ENCODE assay signal across 9 cellular contexts in genomic region chr10:15253951-15254807, GRCh38.
DNase-seq lines count a peak whose midpoint lies in the region; ATAC-seq, FAIRE-seq and TF ChIP-seq lines count a peak whose summit lies in the region.
"Had no signal": no experiment of that assay in that cellular context is flagged by ENCODE, and none has a peak within 500 bp of the region (broad histone marks: within the 10 kb centered on the region; RNA-seq: fewer than 3 reads in every experiment).

No MANE protein-coding gene starts in this region.

- WGBS in pancreas, 2 donors: 9 to 16% methylated on average over 16 of the region's 16 CpGs

- H3K4me3 ChIP-seq in HUES48 (ENCODE audit: low read depth, low read length) (0 out of 2 replicates have a peak overlapping the region, but pooled peaks have one; percentile 8), dorsolateral prefrontal cortex (peak overlapping the region; percentile 4 to 75 (median 52)), pancreas (peak overlapping the region in 3 of 4 donors; percentile 5 to 45 (median 29))

- no peak overlapping the region for H3K9ac ChIP-seq in HUES48 (ENCODE audit: low read depth, low read length)

- H3K27ac ChIP-seq in HUES48 (ENCODE audit: low read depth, low read length) (peak overlapping the region; percentile 61), dorsolateral prefrontal cortex (peak overlapping the region; percentile 2 to 95 (median 88)), pancreas (peak overlapping the region; percentile 7 to 90 (median 56)), RWPE1 (no peak overlapping the region)

- intact Hi-C loops in dorsolateral prefrontal cortex (cut with DNase I) (loop anchor here (2.0 to 5.0 kb wide), 4 partner anchors 42 to 117 kb away; partner anchors contain the start of genes FAM171A1 (in 1 of the 2) and NMT2 (in 1 of the 2)), pancreas (cut with DNase I) (loop anchor here in 1 of 3 donors (10.0 kb wide), 1 partner anchor 121 kb away; the partner anchor contains the start of gene FAM171A1)

- CTCF ChIA-PET in RWPE1 (lab: Yijun Ruan, JAX): interaction anchor here (0.6 to 0.7 kb wide), 3 partner anchors 11 to 123 kb away, joined by 3 to 6 read pairs (median 3); no protein-coding TSS in a partner anchor

- TF ChIP-seq CTCF in dorsolateral prefrontal cortex (IDR thresholded peaks at IDR 0.05 in 54 of 56, conservative IDR thresholded peaks at IDR 0.05 in 2 of 56; ENCODE audit: low read depth in 1 of 56, partially characterized antibody in 56 of 56) (peak in 45 of 56 donors; percentile 15 to 67 (median 37)), pancreas (IDR thresholded peaks at IDR 0.05) (no peak), RWPE1 (conservative IDR thresholded peaks at IDR 0.05; ENCODE audit: low read depth) (no peak)

- peaks cover 20% of the 10 kb centered on the region for H3K4me1 ChIP-seq in HUES48 (ENCODE audit: control insufficient read depth, insufficient read depth, low read length)
- H3K4me1 ChIP-seq in pancreas: peaks cover 0 to 9% (median 2%) of the 10 kb centered on the region in 3 donors

- no peaks in the 10 kb centered on the region for H3K27me3 ChIP-seq in HUES48 (ENCODE audit: control insufficient read depth, insufficient read depth, low read length)
- no peaks in the 10 kb centered on the region for H3K27me3 ChIP-seq in dorsolateral prefrontal cortex
- no peaks in the 10 kb centered on the region for H3K27me3 ChIP-seq in pancreas

- peak in 3 of 10 donors; percentile 46 to 56 (median 53) for DNase-seq in dorsolateral prefrontal cortex
- DNase-seq in pancreas: peak in 4 of 6 donors; percentile 28 to 42 (median 32)
- no peak for DNase-seq in NOMO-1 treated with dmso at 0.1 percent for 144 hours (lab: John Stamatoyannopoulos, UW; ENCODE audit: unreplicated experiment)
- DNase-seq in GDM1 (lab: John Stamatoyannopoulos, UW): no peak
- DNase-seq in RWPE1 (ENCODE audit: low spot score): no peak
- DNase-seq in NCI-H345 (lab: John Stamatoyannopoulos, UW): no peak

- FAIRE-seq in pancreas (lab: Jason Lieb, UNC): no peak

- H3K9me3 ChIP-seq in HUES48 (ENCODE audit: control insufficient read depth, insufficient read depth, low read length) (no peaks in the 10 kb centered on the region), pancreas (no peaks in the 10 kb centered on the region)

- POLR2A ChIA-PET in RWPE1 (lab: Yijun Ruan, JAX; ENCODE audit: low non-redundant PET): no interaction called here

- H3K36me3 ChIP-seq in HUES48 (ENCODE audit: control insufficient read depth, insufficient read depth, low read length) (no peaks in the 10 kb centered on the region), pancreas (no peaks in the 10 kb centered on the region)

- ATAC-seq in GM18502 (IDR thresholded peaks at IDR 0.05; ENCODE audit: poor library complexity, unreplicated experiment): peak; percentile 22
- ATAC-seq in pancreas: peak; percentile 79 to 87 (median 84)
- ATAC-seq: activated CD4-positive, CD25-positive, alpha-beta regulatory T cell treated with anti-CD3 and anti-CD28 coated beads, Interleukin-2, amount 50 U/mL, for 24 hours had no signal

Comparison
In these comparisons a context has a peak if more than half of its experiments do, and no peak if none do; other contexts are left out.
1. DNase-seq: peak in pancreas (4 of 6); none in NOMO-1 treated with dmso at 0.1 percent for 144 hours (single experiment), GDM1 (single experiment), RWPE1 (single experiment) and NCI-H345 (single experiment).
2. CTCF ChIP-seq: peak in dorsolateral prefrontal cortex (45 of 56); none in pancreas (0 of 4) and RWPE1 (single experiment).
3. Peak in every context shown above with its lines, with median percentiles within 50 percentile points of each other: H3K4me3 ChIP-seq.